ENCODE assay signal across 8 cellular contexts in genomic region chr7:105388373-105389089, GRCh38.
A peak's percentile ranks its signal among the peaks of the same experiment; 100 is the strongest.
DNase-seq lines count a peak whose midpoint lies in the region; ATAC-seq lines count a peak whose summit lies in the region.

SRPK2 (minus strand) TSS chr7:105388921.

- DNase-seq in NCI-H187 (lab: John Stamatoyannopoulos, UW), result peak; percentile 26 to 75
- DNase-seq in NCI-H187 treated with DMSO at 0.1 percent for 48 hours (lab: John Stamatoyannopoulos, UW), result no peak
- peak; percentile 25 for DNase-seq in NCI-H128 (lab: John Stamatoyannopoulos, UW; ENCODE audit: unreplicated experiment)
- DNase-seq in activated CD4-positive, CD25-positive, alpha-beta regulatory T cell treated with anti-CD3 and anti-CD28 coated beads, Interleukin-2, amount 50 U/mL, for 72 hours, result peak; percentile 79
- peak; percentile 64 for DNase-seq in cerebellar cortex (ENCODE audit: low spot score)
- peak; percentile 83 for DNase-seq in kidney tubule cell (ENCODE audit: low spot score)
- DNase-seq in stimulated activated CD4-positive, alpha-beta T cell treated with anti-CD3 and anti-CD28 coated beads, Interleukin-1b, Interleukin-23, amount 100 ng/mL, for 1 hour (ENCODE audit: low read depth in 2 of 2), result peak; percentile 35 to 56

- peak; percentile 73 for ATAC-seq in HG02588 (IDR thresholded peaks at IDR 0.05; ENCODE audit: unreplicated experiment)
